In the genomic region with DNA sequence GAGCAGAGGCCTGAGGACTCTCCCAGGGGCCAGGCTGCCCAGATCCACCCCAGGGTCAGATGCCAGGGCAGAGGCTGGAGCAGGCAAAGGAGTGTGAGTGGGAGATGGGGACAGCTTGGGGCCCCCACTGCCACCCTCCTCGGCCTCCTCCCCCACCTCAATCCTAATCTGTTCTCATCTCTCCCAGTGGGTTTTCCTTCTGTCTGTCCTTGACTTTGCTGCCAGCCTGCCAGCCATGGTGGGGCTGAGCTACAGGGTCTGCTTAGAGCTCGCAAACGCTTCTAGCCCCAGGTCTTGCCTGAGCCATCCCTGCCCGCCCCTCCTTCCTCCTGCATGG, we compare ENCODE assay signal across 17 cellular contexts.
"Had no signal": no experiment of that assay in that cellular context is flagged by ENCODE, and none has a peak within 500 bp of the region (broad histone marks: within the 10 kb centered on the region; RNA-seq: fewer than 3 reads in every experiment).

No MANE protein-coding gene starts in this region.

- H3K4me3 Mint-ChIP-seq: activated CD4-positive, alpha-beta memory T cell treated with anti-CD3 and anti-CD28 coated beads, Interleukin-2, amount 10 ng/mL, durations not matched to agents 7 days and 5 days; activated CD8-positive, alpha-beta memory T cell treated with anti-CD3 and anti-CD28 coated beads, Interleukin-2, amount 10 ng/mL, durations not matched to agents 7 days and 5 days; activated naive CD8-positive, alpha-beta T cell treated with anti-CD3 and anti-CD28 coated beads for 36 hours; neural crest cell; stimulated activated naive B cell treated with anti-CD40 and anti-IgM and Interleukin-4, amounts not matched to agents 10 μg/mL and 1 μg/mL and 100 μg/mL, for 72 hours; T-cell had no signal

- DNase-seq: activated CD4-positive, alpha-beta memory T cell treated with anti-CD3 and anti-CD28 coated beads, Interleukin-2, amount 10 ng/mL, durations not matched to agents 7 days and 5 days; activated CD4-positive, alpha-beta T cell treated with anti-CD3 and anti-CD28 coated beads for 48 hours; activated CD4-positive, CD25-positive, alpha-beta regulatory T cell; activated CD8-positive, alpha-beta memory T cell treated with anti-CD3 and anti-CD28 coated beads, Interleukin-2, amount 10 ng/mL, durations not matched to agents 7 days and 5 days; activated naive CD8-positive, alpha-beta T cell treated with anti-CD3 and anti-CD28 coated beads for 36 hours; amniotic stem cell; foreskin melanocyte; hypothalamus; midbrain; sigmoid colon; stimulated activated naive B cell treated with anti-CD40 and anti-IgM and Interleukin-4, amounts not matched to agents 10 μg/mL and 1 μg/mL and 100 μg/mL, for 72 hours; T-cell had no signal

- H3K27me3 Mint-ChIP-seq: activated CD4-positive, alpha-beta memory T cell treated with anti-CD3 and anti-CD28 coated beads, Interleukin-2, amount 10 ng/mL, durations not matched to agents 7 days and 5 days; activated CD8-positive, alpha-beta memory T cell treated with anti-CD3 and anti-CD28 coated beads, Interleukin-2, amount 10 ng/mL, durations not matched to agents 7 days and 5 days; activated naive CD8-positive, alpha-beta T cell treated with anti-CD3 and anti-CD28 coated beads for 36 hours; stimulated activated naive B cell treated with anti-CD40 and anti-IgM and Interleukin-4, amounts not matched to agents 10 μg/mL and 1 μg/mL and 100 μg/mL, for 72 hours; T-cell had no signal

- H3K4me1 Mint-ChIP-seq: activated CD4-positive, alpha-beta memory T cell treated with anti-CD3 and anti-CD28 coated beads, Interleukin-2, amount 10 ng/mL, durations not matched to agents 7 days and 5 days; activated CD8-positive, alpha-beta memory T cell treated with anti-CD3 and anti-CD28 coated beads, Interleukin-2, amount 10 ng/mL, durations not matched to agents 7 days and 5 days; activated naive CD8-positive, alpha-beta T cell treated with anti-CD3 and anti-CD28 coated beads for 36 hours; stimulated activated naive B cell treated with anti-CD40 and anti-IgM and Interleukin-4, amounts not matched to agents 10 μg/mL and 1 μg/mL and 100 μg/mL, for 72 hours; T-cell had no signal

- H3K27ac Mint-ChIP-seq: activated CD4-positive, alpha-beta memory T cell treated with anti-CD3 and anti-CD28 coated beads, Interleukin-2, amount 10 ng/mL, durations not matched to agents 7 days and 5 days; activated CD8-positive, alpha-beta memory T cell treated with anti-CD3 and anti-CD28 coated beads, Interleukin-2, amount 10 ng/mL, durations not matched to agents 7 days and 5 days; activated naive CD8-positive, alpha-beta T cell treated with anti-CD3 and anti-CD28 coated beads for 36 hours; stimulated activated naive B cell treated with anti-CD40 and anti-IgM and Interleukin-4, amounts not matched to agents 10 μg/mL and 1 μg/mL and 100 μg/mL, for 72 hours; T-cell had no signal

- H3K36me3 ChIP-seq: sigmoid colon, tibial nerve had no signal

- H3K9me3 ChIP-seq: body of pancreas, sigmoid colon, tibial nerve had no signal

- H3K27ac ChIP-seq: body of pancreas, parathyroid adenoma, sigmoid colon, tibial nerve had no signal

- H3K27me3 ChIP-seq: body of pancreas, sigmoid colon, tibial nerve had no signal

- H3K4me3 ChIP-seq: body of pancreas, lung, sigmoid colon, tibial nerve had no signal

- H3K4me1 ChIP-seq: parathyroid adenoma had no signal

- H2AFZ ChIP-seq: parathyroid adenoma had no signal

- H3K36me3 Mint-ChIP-seq: activated CD8-positive, alpha-beta memory T cell treated with anti-CD3 and anti-CD28 coated beads, Interleukin-2, amount 10 ng/mL, durations not matched to agents 7 days and 5 days; activated naive CD8-positive, alpha-beta T cell treated with anti-CD3 and anti-CD28 coated beads for 36 hours; stimulated activated naive B cell treated with anti-CD40 and anti-IgM and Interleukin-4, amounts not matched to agents 10 μg/mL and 1 μg/mL and 100 μg/mL, for 72 hours; T-cell had no signal

- ATAC-seq: activated CD8-positive, alpha-beta memory T cell treated with anti-CD3 and anti-CD28 coated beads, Interleukin-2, amount 10 ng/mL, durations not matched to agents 7 days and 5 days; body of pancreas; stimulated activated naive B cell treated with anti-CD40 and anti-IgM and Interleukin-4, amounts not matched to agents 10 μg/mL and 1 μg/mL and 100 μg/mL, for 72 hours; T-cell had no signal

- H3K9me3 Mint-ChIP-seq: activated CD4-positive, alpha-beta memory T cell treated with anti-CD3 and anti-CD28 coated beads, Interleukin-2, amount 10 ng/mL, durations not matched to agents 7 days and 5 days; activated naive CD8-positive, alpha-beta T cell treated with anti-CD3 and anti-CD28 coated beads for 36 hours; neural crest cell; stimulated activated naive B cell treated with anti-CD40 and anti-IgM and Interleukin-4, amounts not matched to agents 10 μg/mL and 1 μg/mL and 100 μg/mL, for 72 hours; T-cell had no signal

- H3K9ac ChIP-seq: parathyroid adenoma had no signal
